8 cellular contexts compared by ENCODE assay signal in the genomic region with DNA sequence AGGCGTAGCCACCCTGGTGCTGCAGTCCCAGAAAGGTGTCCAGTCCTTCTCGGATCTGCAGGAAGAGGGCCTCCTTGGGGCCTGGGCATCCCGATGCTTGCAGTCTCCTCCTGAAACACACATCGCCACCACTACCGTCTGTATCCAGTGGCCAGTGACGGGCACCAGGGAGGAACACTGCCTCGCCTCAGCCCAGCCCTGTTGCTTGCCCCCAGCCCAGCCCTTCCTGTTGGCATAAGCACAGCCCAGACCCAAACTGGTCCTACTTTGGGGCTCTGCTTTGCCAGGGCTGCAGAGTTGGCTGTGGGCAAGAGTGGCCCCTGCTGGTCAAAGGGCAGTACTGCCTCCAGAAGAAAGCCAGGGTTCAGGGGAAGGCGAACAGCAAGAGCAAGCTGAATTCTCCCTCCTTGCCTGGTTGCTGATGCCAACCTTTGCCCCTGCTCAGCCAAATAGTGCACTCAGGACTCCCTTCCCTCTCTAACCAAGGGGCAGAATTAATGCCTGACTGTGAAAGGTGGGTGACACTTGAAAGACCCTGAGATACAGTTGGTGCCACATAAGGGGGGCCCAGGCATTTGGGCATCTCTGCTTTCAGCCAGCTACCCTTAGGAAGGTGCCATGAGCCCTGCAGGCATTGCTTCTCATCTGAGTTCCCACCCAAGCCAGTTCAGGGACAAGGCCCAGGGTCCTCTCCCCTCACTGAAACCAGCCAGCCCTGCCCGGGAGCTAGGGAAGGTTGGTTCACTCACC. TPM values are rescaled to one million over a fixed set of nuclear protein-coding genes. Genes with fewer than 3 reads are reported as not detected.
DNase-seq lines count a peak whose midpoint lies in the region; ATAC-seq and TF ChIP-seq lines count a peak whose summit lies in the region.

No MANE protein-coding gene starts in this region.

- H3K27ac ChIP-seq in skin epidermis, result peak overlapping the region in 15 of 21 experiments; percentile 21 to 77 (median 56)

- DNase-seq in CD1c-positive myeloid dendritic cell (ENCODE audit: extremely low spot score) (peak; percentile 88), NCI-H1694 (lab: John Stamatoyannopoulos, UW) (peak; percentile 90), UCSD-AML1 (lab: John Stamatoyannopoulos, UW; ENCODE audit: unreplicated experiment) (peak; percentile 81), immature natural killer cell (peak; percentile 74 to 80 (median 75))

- H3K27me3 Mint-ChIP-seq in brain (no peaks in the 10 kb centered on the region), immature natural killer cell (ENCODE audit: low read depth in 3 of 3) (peaks cover 0 to 2% (median 0%) of the 10 kb centered on the region in 3 donors)

- peak overlapping the region in 2 of 5 experiments; percentile 58 to 59 for H3K4me3 Mint-ChIP-seq in brain
- peak overlapping the region in 1 of 5 donors; percentile 19 for H3K4me3 Mint-ChIP-seq in immature natural killer cell

- H3K4me1 Mint-ChIP-seq in brain, result peaks cover 18% of the 10 kb centered on the region
- peaks cover 10 to 16% of the 10 kb centered on the region in 2 donors for H3K4me1 Mint-ChIP-seq in immature natural killer cell

- peak; percentile 95 to 99 for TF ChIP-seq CTCF in brain (conservative IDR thresholded peaks at IDR 0.05)

- H3K27ac Mint-ChIP-seq in brain, result peak overlapping the region; percentile 50 to 84 (median 78)
- peak overlapping the region in 4 of 6 donors; percentile 40 to 75 (median 74) for H3K27ac Mint-ChIP-seq in immature natural killer cell

- H3K9me3 Mint-ChIP-seq in brain (peaks cover 0 to 2% (median 0%) of the 10 kb centered on the region in 5 experiments), immature natural killer cell (no peaks in the 10 kb centered on the region)

- H3K4me3 ChIP-seq in skin epidermis, result peak overlapping the region in 3 of 7 experiments; percentile 12 to 30 (median 21)

- ATAC-seq in GM21825 (IDR thresholded peaks at IDR 0.05; ENCODE audit: unreplicated experiment) (peak; percentile 65), HG03571 (IDR thresholded peaks at IDR 0.05; ENCODE audit: unreplicated experiment) (no peak)

- H3K36me3 Mint-ChIP-seq in brain (no peaks in the 10 kb centered on the region), immature natural killer cell (no peaks in the 10 kb centered on the region)

RNA-seq across cellular contexts. Expression of gene ARHGEF2, which starts 11.1 kb away (rescaled TPM):
- 195 TPM for polyA plus RNA-seq in brain (ENCODE audit: insufficient read depth, low read depth, low replicate concordance)
- polyA plus RNA-seq in immature natural killer cell, result 10 to 100 TPM in 2 of 3 donors, 1 to 10 TPM in 1; 7.2 to 33.5 (median 11.7) TPM

RNA-seq across cellular contexts. Expression of gene SSR2, which starts 31.3 kb away (rescaled TPM):
- 451 TPM for polyA plus RNA-seq in brain (ENCODE audit: insufficient read depth, low read depth, low replicate concordance)
- 100 to 1,000 TPM; 469 to 608 (median 563) TPM for polyA plus RNA-seq in immature natural killer cell

RNA-seq across cellular contexts. Expression of gene RXFP4, which starts 48.0 kb away (rescaled TPM):
- polyA plus RNA-seq in brain (ENCODE audit: insufficient read depth, low read depth, low replicate concordance) (not detected), immature natural killer cell (under 1 TPM in 1 of 3 donors, not detected in 2; 0.78 TPM)

RNA-seq across cellular contexts. Expression of gene KHDC4, which starts 55.2 kb away (rescaled TPM):
- polyA plus RNA-seq in brain (ENCODE audit: insufficient read depth, low read depth, low replicate concordance) (24.1 TPM), immature natural killer cell (1 to 10 TPM; 1.0 to 7.0 (median 4.1) TPM)
